ENCODE assay signal across 9 cellular contexts in genomic region chr16:1057252-1057932, GRCh38. TPM values are rescaled to one million over a fixed set of nuclear protein-coding genes. Genes with fewer than 3 reads are reported as not detected.
DNase-seq lines count a peak whose midpoint lies in the region; ATAC-seq and TF ChIP-seq lines count a peak whose summit lies in the region.
"Had no signal": no experiment of that assay in that cellular context is flagged by ENCODE, and none has a peak within 500 bp of the region (broad histone marks: within the 10 kb centered on the region; RNA-seq: fewer than 3 reads in every experiment).

No MANE protein-coding gene starts in this region.

- CTCF ChIA-PET in MCF 10A (lab: Yijun Ruan, JAX), result interaction anchor here (0.6 to 3.7 kb wide), 29 partner anchors 9 to 353 kb away, joined by 3 to 34 read pairs (median 4); no protein-coding TSS in a partner anchor

- BruUV-seq in MCF 10A (replicated peaks; lab: Mats Ljungman, UMichigan), result no TSS peak

- DNase-seq in H7 (peak; percentile 97), MCF 10A (ENCODE audit: unreplicated experiment) (peak; percentile 30), memory B cell (ENCODE audit: low spot score in 2 of 2) (peak; percentile 13 to 30), mesenteric fat pad (ENCODE audit: low spot score) (no peak)
- DNase-seq in stimulated activated naive CD4-positive, alpha-beta T cell treated with Interleukin-2 at 50 U/mL for 16 hours (lab: John Stamatoyannopoulos, UW), result peak; percentile 46
- DNase-seq: activated B cell treated with CpG ODN at 0.5 μM for 24 hours had no signal

- no peak overlapping the region for H3K4me3 Mint-ChIP-seq in MCF 10A (ENCODE audit: unreplicated experiment)
- H3K4me3 Mint-ChIP-seq in memory B cell, result no peak overlapping the region
- H3K4me3 Mint-ChIP-seq: activated B cell treated with CpG ODN at 0.5 μM for 24 hours had no signal

- H3K4me1 Mint-ChIP-seq in MCF 10A (ENCODE audit: insufficient read depth, unreplicated experiment) (no peaks in the 10 kb centered on the region), memory B cell (no peaks in the 10 kb centered on the region)
- H3K4me1 Mint-ChIP-seq: activated B cell treated with CpG ODN at 0.5 μM for 24 hours had no signal

- no peaks in the 10 kb centered on the region for H3K36me3 ChIP-seq in H7 (replicated peaks; ENCODE audit: control insufficient read depth, insufficient read depth, low read length)

- no peaks in the 10 kb centered on the region for H3K27me3 ChIP-seq in H7 (ENCODE audit: control insufficient read depth, insufficient read depth, low read length)

- intact Hi-C loops in MCF 10A (cut with micrococcal nuclease), result loop anchor here (1.0 kb wide), 1 partner anchor 46 kb away; no protein-coding TSS in a partner anchor

- no peak overlapping the region for H3K27ac ChIP-seq in VCaP

- POLR2A ChIA-PET in MCF 10A (lab: Yijun Ruan, JAX), result interaction anchor here (0.5 to 0.7 kb wide), 2 partner anchors 54 to 460 kb away, joined by 3 read pairs; no protein-coding TSS in a partner anchor

- H3K27ac Mint-ChIP-seq in MCF 10A (ENCODE audit: low read depth, unreplicated experiment), result no peak overlapping the region
- H3K27ac Mint-ChIP-seq in memory B cell, result no peak overlapping the region
- H3K27ac Mint-ChIP-seq: activated B cell treated with CpG ODN at 0.5 μM for 24 hours had no signal

- ATAC-seq in memory B cell (ENCODE audit: low read depth), result no peak
- ATAC-seq in HG02970 (IDR thresholded peaks at IDR 0.05; ENCODE audit: low FRiP score, unreplicated experiment), result no peak

- no peak overlapping the region; the same call in 1 of the 2 replicates for H3K4me3 ChIP-seq in H7 (ENCODE audit: insufficient read depth, low read depth, low read length)

- H3K9me3 Mint-ChIP-seq in MCF 10A (ENCODE audit: unreplicated experiment) (no peaks in the 10 kb centered on the region), memory B cell (peaks cover 3% of the 10 kb centered on the region)

- H3K27me3 Mint-ChIP-seq in MCF 10A (ENCODE audit: insufficient read depth, unreplicated experiment), result no peaks in the 10 kb centered on the region
- H3K27me3 Mint-ChIP-seq in memory B cell, result peaks cover 3% of the 10 kb centered on the region

- no peaks in the 10 kb centered on the region for H3K36me3 Mint-ChIP-seq in MCF 10A (ENCODE audit: insufficient read depth, unreplicated experiment)
- no peaks in the 10 kb centered on the region for H3K36me3 Mint-ChIP-seq in memory B cell

- TF ChIP-seq CTCF in VCaP (conservative IDR thresholded peaks at IDR 0.05), result peak; percentile 82
- peak; percentile 93 for TF ChIP-seq CTCF in MCF 10A (IDR thresholded peaks at IDR 0.05; ENCODE audit: unreplicated experiment)

RNA-seq across cellular contexts. Expression of gene SSTR5, which starts 15.2 kb away (rescaled TPM):
- 0.18 and 0.21 TPM in 2 replicates for total RNA-seq in H7 (2014; rRNA removed; shearing (Covaris generic))
- total RNA-seq in MCF 10A (2022), result not detected in 2 replicates
- not detected for total RNA-seq in mesenteric fat pad
- total RNA-seq: activated B cell treated with CpG ODN at 0.5 μM for 24 hours, temporal lobe had no signal

RNA-seq across cellular contexts. Expression of gene C1QTNF8, which starts 38.7 kb away (rescaled TPM):
- total RNA-seq in H7 (2014; rRNA removed; shearing (Covaris generic)), result not detected in 2 replicates
- total RNA-seq in MCF 10A (2022) (not detected in 2 replicates), mesenteric fat pad (not detected)
- total RNA-seq: activated B cell treated with CpG ODN at 0.5 μM for 24 hours had no signal
